ENCODE assay signal across 1 cellular context in genomic region chr1:226308166-226308722, GRCh38.
TF ChIP-seq lines count a peak whose summit lies in the region.

No MANE protein-coding gene starts in this region.

TF ChIP-seq in IMR-90, 13 proteins besides CTCF, POLR2A, EP300 and RAD21 (continued from another document):
- TF ChIP-seq ELK1 (IDR thresholded peaks at IDR 0.05; ENCODE audit: borderline replicate concordance, low read depth, low read length), result no peak
- no peak for TF ChIP-seq FOS (IDR thresholded peaks at IDR 0.05; ENCODE audit: low read depth, low read length)
- TF ChIP-seq CHD1 (IDR thresholded peaks at IDR 0.05; ENCODE audit: low read depth, low read length), result no peak
- no peak for TF ChIP-seq USF2 (IDR thresholded peaks at IDR 0.05; ENCODE audit: low read depth, low read length)
- TF ChIP-seq SMC3 (IDR thresholded peaks at IDR 0.05; ENCODE audit: low read depth, low read length), result no peak
- no peak for TF ChIP-seq MXI1 (IDR thresholded peaks at IDR 0.05; ENCODE audit: borderline replicate concordance, low read depth, low read length)
- TF ChIP-seq CEBPB (IDR thresholded peaks at IDR 0.05; ENCODE audit: low read depth, low read length), result no peak
- no peak for TF ChIP-seq NFE2L2 (IDR thresholded peaks at IDR 0.05; ENCODE audit: low read depth, low read length)
- no peak for TF ChIP-seq MAZ (IDR thresholded peaks at IDR 0.05; ENCODE audit: borderline replicate concordance, low read depth, low read length)
- TF ChIP-seq MAFK (IDR thresholded peaks at IDR 0.05; ENCODE audit: low read depth, low read length), result no peak
TF ChIP-seq in IMR-90: peak in this region for 0.
